ENCODE assay signal across 1 cellular context in the genomic region with DNA sequence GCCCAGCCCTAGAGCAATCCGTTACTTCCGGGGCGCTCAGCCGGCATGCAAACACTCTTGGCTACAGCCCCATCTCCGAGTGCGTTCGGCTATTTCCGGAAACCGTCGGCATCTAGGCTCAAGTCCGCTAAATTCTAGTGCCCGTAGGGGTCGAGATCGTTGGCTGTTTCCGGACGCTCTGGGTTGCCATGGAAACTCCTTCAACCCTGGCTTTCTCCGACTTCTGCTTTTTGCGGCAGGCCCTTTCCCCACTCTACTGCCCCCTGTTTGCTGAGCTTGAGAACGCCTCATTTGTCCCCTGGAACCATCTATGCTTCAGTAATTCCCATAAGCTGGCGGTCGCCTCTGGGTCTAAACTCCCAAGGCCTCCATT.
TF ChIP-seq lines count a peak whose summit lies in the region.

No MANE protein-coding gene starts in this region.

TF ChIP-seq in K562, 482 proteins besides CTCF, POLR2A, EP300 and RAD21 (continued from another document and continues in another):
- TF ChIP-seq, protein P1, sequence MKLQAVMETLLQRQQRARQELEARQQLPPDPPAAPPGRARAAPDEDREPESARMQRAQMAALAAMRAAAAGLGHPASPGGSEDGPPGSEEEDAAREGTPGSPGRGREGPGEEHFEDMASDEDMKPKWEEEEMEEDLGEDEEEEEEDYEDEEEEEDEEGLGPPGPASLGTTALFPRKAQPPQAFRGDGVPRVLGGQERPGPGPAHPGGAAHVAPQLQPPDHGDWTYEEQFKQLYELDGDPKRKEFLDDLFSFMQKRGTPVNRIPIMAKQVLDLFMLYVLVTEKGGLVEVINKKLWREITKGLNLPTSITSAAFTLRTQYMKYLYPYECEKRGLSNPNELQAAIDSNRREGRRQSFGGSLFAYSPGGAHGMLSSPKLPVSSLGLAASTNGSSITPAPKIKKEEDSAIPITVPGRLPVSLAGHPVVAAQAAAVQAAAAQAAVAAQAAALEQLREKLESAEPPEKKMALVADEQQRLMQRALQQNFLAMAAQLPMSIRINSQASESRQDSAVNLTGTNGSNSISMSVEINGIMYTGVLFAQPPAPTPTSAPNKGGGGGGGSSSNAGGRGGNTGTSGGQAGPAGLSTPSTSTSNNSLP (IDR thresholded peaks at IDR 0.05; ENCODE audit: borderline replicate concordance, low read depth, low read length): no peak
- TF ChIP-seq FOXP1 (CRISPR knock-in tag; IDR thresholded peaks at IDR 0.05) (no peak), ZKSCAN1 (IDR thresholded peaks at IDR 0.05; ENCODE audit: low read depth, low read length) (no peak; the same call in 1 of the 2 replicates), HMG20B (CRISPR knock-in tag; IDR thresholded peaks at IDR 0.05) (no peak), ZBED1 (IDR thresholded peaks at IDR 0.05) (no peak), CC2D1A (IDR thresholded peaks at IDR 0.05) (peak; percentile 18; the same call in 1 of the 2 replicates), ESRRB (CRISPR knock-in tag; IDR thresholded peaks at IDR 0.05; ENCODE audit: borderline replicate concordance) (no peak), RBM34 (IDR thresholded peaks at IDR 0.05; ENCODE audit: borderline replicate concordance, insufficient read depth, low read length) (no peak), BDP1 (IDR thresholded peaks at IDR 0.05; ENCODE audit: insufficient read depth, insufficient read length) (no peak), JUND (IDR thresholded peaks at IDR 0.05; ENCODE audit: borderline replicate concordance, low read depth, low read length) (peak; percentile 61), JUND (tag; IDR thresholded peaks at IDR 0.05; ENCODE audit: borderline replicate concordance, low read depth, low read length) (no peak), CHD4 (IDR thresholded peaks at IDR 0.05; ENCODE audit: insufficient read depth, insufficient replicate concordance, low read depth, low read length, poor library complexity, severe bottlenecking) (no peak), WHSC1 (IDR thresholded peaks at IDR 0.05; ENCODE audit: low read length) (no peak), ZNF347 (CRISPR knock-in tag; IDR thresholded peaks at IDR 0.05; ENCODE audit: low read depth) (no peak), POLR2B (IDR thresholded peaks at IDR 0.05; ENCODE audit: low read depth, partially characterized antibody) (peak; percentile 55), ZFPM2 (CRISPR knock-in tag; IDR thresholded peaks at IDR 0.05) (no peak), NFIC (IDR thresholded peaks at IDR 0.05) (peak; percentile 69), DACH1 (IDR thresholded peaks at IDR 0.05; ENCODE audit: partially characterized antibody) (no peak), STAT5A (IDR thresholded peaks at IDR 0.05; ENCODE audit: borderline replicate concordance, low read length) (no peak), ETV6 (IDR thresholded peaks at IDR 0.05; ENCODE audit: borderline replicate concordance in 1 of 2, low read depth in 2 of 2, low read length in 1 of 2) (no peak), ETV6 (CRISPR knock-in tag; IDR thresholded peaks at IDR 0.05; ENCODE audit: borderline replicate concordance) (no peak), ADNP (tag; IDR thresholded peaks at IDR 0.05) (no peak), NCOA2 (IDR thresholded peaks at IDR 0.05; ENCODE audit: partially characterized antibody in 2 of 2) (no peak), ZNF76 (CRISPR knock-in tag; IDR thresholded peaks at IDR 0.05; ENCODE audit: borderline replicate concordance) (no peak), SIN3A (IDR thresholded peaks at IDR 0.05; ENCODE audit: borderline replicate concordance in 2 of 2, control insufficient read depth in 1 of 2, low read depth in 2 of 2, low read length in 2 of 2) (peak; percentile 59 to 93; a peak in 3 of 4 replicates), ERF (CRISPR knock-in tag; IDR thresholded peaks at IDR 0.05) (no peak), ZNF707 (CRISPR knock-in tag; conservative IDR thresholded peaks at IDR 0.05) (no peak), ZNF274 (IDR thresholded peaks at IDR 0.05; ENCODE audit: borderline replicate concordance, low read depth, low read length) (no peak), KDM1A (IDR thresholded peaks at IDR 0.05) (no peak), CEBPG (CRISPR knock-in tag; IDR thresholded peaks at IDR 0.05) (no peak), CEBPG (tag; conservative IDR thresholded peaks at IDR 0.05 in 1 of 2, IDR thresholded peaks at IDR 0.05 in 1 of 2) (no peak), MECOM (CRISPR knock-in tag; IDR thresholded peaks at IDR 0.05) (no peak), TARDBP (IDR thresholded peaks at IDR 0.05) (0 out of 2 replicates have a peak, but pooled peaks have one; percentile 50), ZEB2 (IDR thresholded peaks at IDR 0.05) (no peak), PHB (CRISPR knock-in tag; IDR thresholded peaks at IDR 0.05) (no peak), GABPB1 (CRISPR knock-in tag; IDR thresholded peaks at IDR 0.05) (peak; percentile 78), HOXB6 (CRISPR knock-in tag; IDR thresholded peaks at IDR 0.05; ENCODE audit: borderline replicate concordance) (no peak), RBM39 (optimal IDR thresholded peaks at IDR 0.05; ENCODE audit: low read depth, low read length) (no peak), PURB (CRISPR knock-in tag; IDR thresholded peaks at IDR 0.05; ENCODE audit: low read depth) (no peak), DPF2 (IDR thresholded peaks at IDR 0.05) (peak; percentile 55; the same call in 1 of the 2 replicates), NCOR1 (IDR thresholded peaks at IDR 0.05) (no peak), BRCA1 (IDR thresholded peaks at IDR 0.05) (no peak), BRCA1 (CRISPR knock-in tag; IDR thresholded peaks at IDR 0.05) (no peak), NR3C1 (CRISPR knock-in tag; IDR thresholded peaks at IDR 0.05) (no peak), ARID2 (IDR thresholded peaks at IDR 0.05) (no peak), CREBBP (IDR thresholded peaks at IDR 0.05; ENCODE audit: low read depth, low read length) (no peak), CREB1 (IDR thresholded peaks at IDR 0.05) (no peak), CREB1 (CRISPR knock-in tag; IDR thresholded peaks at IDR 0.05) (peak; percentile 61; the same call in 1 of the 2 replicates), ZFP36 (IDR thresholded peaks at IDR 0.05; ENCODE audit: low read depth, low read length, partially characterized antibody) (peak; percentile 53), ZKSCAN8 (CRISPR knock-in tag; IDR thresholded peaks at IDR 0.05) (no peak)
- TF ChIP-seq, protein P2, sequence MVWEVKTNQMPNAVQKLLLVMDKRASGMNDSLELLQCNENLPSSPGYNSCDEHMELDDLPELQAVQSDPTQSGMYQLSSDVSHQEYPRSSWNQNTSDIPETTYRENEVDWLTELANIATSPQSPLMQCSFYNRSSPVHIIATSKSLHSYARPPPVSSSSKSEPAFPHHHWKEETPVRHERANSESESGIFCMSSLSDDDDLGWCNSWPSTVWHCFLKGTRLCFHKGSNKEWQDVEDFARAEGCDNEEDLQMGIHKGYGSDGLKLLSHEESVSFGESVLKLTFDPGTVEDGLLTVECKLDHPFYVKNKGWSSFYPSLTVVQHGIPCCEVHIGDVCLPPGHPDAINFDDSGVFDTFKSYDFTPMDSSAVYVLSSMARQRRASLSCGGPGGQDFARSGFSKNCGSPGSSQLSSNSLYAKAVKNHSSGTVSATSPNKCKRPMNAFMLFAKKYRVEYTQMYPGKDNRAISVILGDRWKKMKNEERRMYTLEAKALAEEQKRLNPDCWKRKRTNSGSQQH (CRISPR knock-in tag; IDR thresholded peaks at IDR 0.05): 0 out of 2 replicates have a peak, but pooled peaks have one; percentile 55
- TF ChIP-seq, protein P3, sequence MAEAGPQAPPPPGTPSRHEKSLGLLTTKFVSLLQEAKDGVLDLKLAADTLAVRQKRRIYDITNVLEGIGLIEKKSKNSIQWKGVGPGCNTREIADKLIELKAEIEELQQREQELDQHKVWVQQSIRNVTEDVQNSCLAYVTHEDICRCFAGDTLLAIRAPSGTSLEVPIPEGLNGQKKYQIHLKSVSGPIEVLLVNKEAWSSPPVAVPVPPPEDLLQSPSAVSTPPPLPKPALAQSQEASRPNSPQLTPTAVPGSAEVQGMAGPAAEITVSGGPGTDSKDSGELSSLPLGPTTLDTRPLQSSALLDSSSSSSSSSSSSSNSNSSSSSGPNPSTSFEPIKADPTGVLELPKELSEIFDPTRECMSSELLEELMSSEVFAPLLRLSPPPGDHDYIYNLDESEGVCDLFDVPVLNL (CRISPR knock-in tag; IDR thresholded peaks at IDR 0.05; ENCODE audit: low read depth): no peak
- TF ChIP-seq, protein P4, sequence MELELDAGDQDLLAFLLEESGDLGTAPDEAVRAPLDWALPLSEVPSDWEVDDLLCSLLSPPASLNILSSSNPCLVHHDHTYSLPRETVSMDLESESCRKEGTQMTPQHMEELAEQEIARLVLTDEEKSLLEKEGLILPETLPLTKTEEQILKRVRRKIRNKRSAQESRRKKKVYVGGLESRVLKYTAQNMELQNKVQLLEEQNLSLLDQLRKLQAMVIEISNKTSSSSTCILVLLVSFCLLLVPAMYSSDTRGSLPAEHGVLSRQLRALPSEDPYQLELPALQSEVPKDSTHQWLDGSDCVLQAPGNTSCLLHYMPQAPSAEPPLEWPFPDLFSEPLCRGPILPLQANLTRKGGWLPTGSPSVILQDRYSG (tag; conservative IDR thresholded peaks at IDR 0.05; ENCODE audit: low read depth): no peak
- TF ChIP-seq, protein P5, sequence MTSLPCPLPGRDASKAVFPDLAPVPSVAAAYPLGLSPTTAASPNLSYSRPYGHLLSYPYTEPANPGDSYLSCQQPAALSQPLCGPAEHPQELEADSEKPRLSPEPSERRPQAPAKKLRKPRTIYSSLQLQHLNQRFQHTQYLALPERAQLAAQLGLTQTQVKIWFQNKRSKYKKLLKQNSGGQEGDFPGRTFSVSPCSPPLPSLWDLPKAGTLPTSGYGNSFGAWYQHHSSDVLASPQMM (CRISPR knock-in tag; IDR thresholded peaks at IDR 0.05): no peak
- TF ChIP-seq, protein P6, sequence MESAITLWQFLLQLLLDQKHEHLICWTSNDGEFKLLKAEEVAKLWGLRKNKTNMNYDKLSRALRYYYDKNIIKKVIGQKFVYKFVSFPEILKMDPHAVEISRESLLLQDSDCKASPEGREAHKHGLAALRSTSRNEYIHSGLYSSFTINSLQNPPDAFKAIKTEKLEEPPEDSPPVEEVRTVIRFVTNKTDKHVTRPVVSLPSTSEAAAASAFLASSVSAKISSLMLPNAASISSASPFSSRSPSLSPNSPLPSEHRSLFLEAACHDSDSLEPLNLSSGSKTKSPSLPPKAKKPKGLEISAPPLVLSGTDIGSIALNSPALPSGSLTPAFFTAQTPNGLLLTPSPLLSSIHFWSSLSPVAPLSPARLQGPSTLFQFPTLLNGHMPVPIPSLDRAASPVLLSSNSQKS (CRISPR knock-in tag; IDR thresholded peaks at IDR 0.05): 0 out of 2 replicates have a peak, but pooled peaks have one; percentile 46
- TF ChIP-seq, protein P7, sequence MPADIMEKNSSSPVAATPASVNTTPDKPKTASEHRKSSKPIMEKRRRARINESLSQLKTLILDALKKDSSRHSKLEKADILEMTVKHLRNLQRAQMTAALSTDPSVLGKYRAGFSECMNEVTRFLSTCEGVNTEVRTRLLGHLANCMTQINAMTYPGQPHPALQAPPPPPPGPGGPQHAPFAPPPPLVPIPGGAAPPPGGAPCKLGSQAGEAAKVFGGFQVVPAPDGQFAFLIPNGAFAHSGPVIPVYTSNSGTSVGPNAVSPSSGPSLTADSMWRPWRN (IDR thresholded peaks at IDR 0.05; ENCODE audit: low read depth): no peak
- TF ChIP-seq, protein P8, sequence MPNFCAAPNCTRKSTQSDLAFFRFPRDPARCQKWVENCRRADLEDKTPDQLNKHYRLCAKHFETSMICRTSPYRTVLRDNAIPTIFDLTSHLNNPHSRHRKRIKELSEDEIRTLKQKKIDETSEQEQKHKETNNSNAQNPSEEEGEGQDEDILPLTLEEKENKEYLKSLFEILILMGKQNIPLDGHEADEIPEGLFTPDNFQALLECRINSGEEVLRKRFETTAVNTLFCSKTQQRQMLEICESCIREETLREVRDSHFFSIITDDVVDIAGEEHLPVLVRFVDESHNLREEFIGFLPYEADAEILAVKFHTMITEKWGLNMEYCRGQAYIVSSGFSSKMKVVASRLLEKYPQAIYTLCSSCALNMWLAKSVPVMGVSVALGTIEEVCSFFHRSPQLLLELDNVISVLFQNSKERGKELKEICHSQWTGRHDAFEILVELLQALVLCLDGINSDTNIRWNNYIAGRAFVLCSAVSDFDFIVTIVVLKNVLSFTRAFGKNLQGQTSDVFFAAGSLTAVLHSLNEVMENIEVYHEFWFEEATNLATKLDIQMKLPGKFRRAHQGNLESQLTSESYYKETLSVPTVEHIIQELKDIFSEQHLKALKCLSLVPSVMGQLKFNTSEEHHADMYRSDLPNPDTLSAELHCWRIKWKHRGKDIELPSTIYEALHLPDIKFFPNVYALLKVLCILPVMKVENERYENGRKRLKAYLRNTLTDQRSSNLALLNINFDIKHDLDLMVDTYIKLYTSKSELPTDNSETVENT (CRISPR knock-in tag; IDR thresholded peaks at IDR 0.05): no peak
- TF ChIP-seq, protein P9, sequence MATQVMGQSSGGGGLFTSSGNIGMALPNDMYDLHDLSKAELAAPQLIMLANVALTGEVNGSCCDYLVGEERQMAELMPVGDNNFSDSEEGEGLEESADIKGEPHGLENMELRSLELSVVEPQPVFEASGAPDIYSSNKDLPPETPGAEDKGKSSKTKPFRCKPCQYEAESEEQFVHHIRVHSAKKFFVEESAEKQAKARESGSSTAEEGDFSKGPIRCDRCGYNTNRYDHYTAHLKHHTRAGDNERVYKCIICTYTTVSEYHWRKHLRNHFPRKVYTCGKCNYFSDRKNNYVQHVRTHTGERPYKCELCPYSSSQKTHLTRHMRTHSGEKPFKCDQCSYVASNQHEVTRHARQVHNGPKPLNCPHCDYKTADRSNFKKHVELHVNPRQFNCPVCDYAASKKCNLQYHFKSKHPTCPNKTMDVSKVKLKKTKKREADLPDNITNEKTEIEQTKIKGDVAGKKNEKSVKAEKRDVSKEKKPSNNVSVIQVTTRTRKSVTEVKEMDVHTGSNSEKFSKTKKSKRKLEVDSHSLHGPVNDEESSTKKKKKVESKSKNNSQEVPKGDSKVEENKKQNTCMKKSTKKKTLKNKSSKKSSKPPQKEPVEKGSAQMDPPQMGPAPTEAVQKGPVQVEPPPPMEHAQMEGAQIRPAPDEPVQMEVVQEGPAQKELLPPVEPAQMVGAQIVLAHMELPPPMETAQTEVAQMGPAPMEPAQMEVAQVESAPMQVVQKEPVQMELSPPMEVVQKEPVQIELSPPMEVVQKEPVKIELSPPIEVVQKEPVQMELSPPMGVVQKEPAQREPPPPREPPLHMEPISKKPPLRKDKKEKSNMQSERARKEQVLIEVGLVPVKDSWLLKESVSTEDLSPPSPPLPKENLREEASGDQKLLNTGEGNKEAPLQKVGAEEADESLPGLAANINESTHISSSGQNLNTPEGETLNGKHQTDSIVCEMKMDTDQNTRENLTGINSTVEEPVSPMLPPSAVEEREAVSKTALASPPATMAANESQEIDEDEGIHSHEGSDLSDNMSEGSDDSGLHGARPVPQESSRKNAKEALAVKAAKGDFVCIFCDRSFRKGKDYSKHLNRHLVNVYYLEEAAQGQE (CRISPR knock-in tag; IDR thresholded peaks at IDR 0.05; ENCODE audit: low read depth): no peak
- TF ChIP-seq, protein P10, sequence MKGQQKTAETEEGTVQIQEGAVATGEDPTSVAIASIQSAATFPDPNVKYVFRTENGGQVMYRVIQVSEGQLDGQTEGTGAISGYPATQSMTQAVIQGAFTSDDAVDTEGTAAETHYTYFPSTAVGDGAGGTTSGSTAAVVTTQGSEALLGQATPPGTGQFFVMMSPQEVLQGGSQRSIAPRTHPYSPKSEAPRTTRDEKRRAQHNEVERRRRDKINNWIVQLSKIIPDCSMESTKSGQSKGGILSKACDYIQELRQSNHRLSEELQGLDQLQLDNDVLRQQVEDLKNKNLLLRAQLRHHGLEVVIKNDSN (CRISPR knock-in tag; IDR thresholded peaks at IDR 0.05): no peak
